39 cellular contexts compared by ENCODE assay signal in the genomic region with DNA sequence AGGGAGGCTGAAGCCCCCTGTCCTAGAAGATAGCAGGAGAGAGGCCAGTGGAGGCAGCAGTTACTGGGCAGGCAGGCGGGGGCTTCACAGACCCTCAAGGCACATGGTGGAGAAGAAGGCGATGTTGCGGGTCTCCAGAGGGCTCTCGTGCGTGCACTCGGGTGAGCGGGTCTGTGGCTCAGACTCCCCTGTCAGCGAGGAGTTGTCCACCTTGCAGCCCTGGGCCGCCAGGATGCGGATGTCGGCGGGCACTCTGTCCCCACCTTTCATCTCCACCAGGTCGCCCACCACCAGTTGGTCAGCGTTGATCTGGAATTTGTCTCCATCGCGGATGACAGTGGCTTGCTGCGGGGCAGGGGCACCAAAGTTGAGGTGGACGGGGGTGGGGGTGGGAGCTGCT. TPM values are rescaled to one million over a fixed set of nuclear protein-coding genes. Genes with fewer than 3 reads are reported as not detected.
"Had no signal": no experiment of that assay in that cellular context is flagged by ENCODE, and none has a peak within 500 bp of the region (broad histone marks: within the 10 kb centered on the region; RNA-seq: fewer than 3 reads in every experiment).

No MANE protein-coding gene starts in this region.

- DNase-seq: activated CD4-positive, alpha-beta memory T cell treated with anti-CD3 and anti-CD28 coated beads for 36 hours; activated CD4-positive, alpha-beta T cell treated with anti-CD3 and anti-CD28 coated beads for 36 hours; activated CD4-positive, alpha-beta T cell treated with anti-CD3 and anti-CD28 coated beads, Interleukin-2, amount 10 ng/mL, durations not matched to agents 24 days and 14 days; activated CD4-positive, CD25-positive, alpha-beta regulatory T cell; activated CD4-positive, CD25-positive, alpha-beta regulatory T cell treated with anti-CD3 and anti-CD28 coated beads, Interleukin-2, amount 50 U/mL, for 72 hours; activated CD8-positive, alpha-beta memory T cell treated with anti-CD3 and anti-CD28 coated beads, Interleukin-2, amount 10 ng/mL, durations not matched to agents 7 days and 5 days; activated CD8-positive, alpha-beta memory T cell treated with anti-CD3 and anti-CD28 coated beads, Interleukin-2, amount 50 U/mL, for 4 hours; activated CD8-positive, alpha-beta T cell treated with anti-CD3 and anti-CD28 coated beads, Interleukin-2, amount 10 ng/mL, durations not matched to agents 7 days and 5 days; activated effector memory CD4-positive, alpha-beta T cell treated with Interleukin-2 at 50 U/mL for 16 hours; activated gamma-delta T cell treated with Interleukin-2 at 50 U/mL for 16 hours; activated naive CD4-positive, alpha-beta T cell treated with anti-CD3 and anti-CD28 coated beads, Interleukin-2, amount 50 U/mL, for 16 hours; activated naive CD4-positive, alpha-beta T cell treated with Interleukin-2 at 50 U/mL for 16 hours; activated naive CD8-positive, alpha-beta T cell treated with anti-CD3 and anti-CD28 coated beads, Interleukin-2, amount 50 U/mL, for 24 hours; activated T-cell treated with anti-CD3 and anti-CD28 coated beads, Interleukin-2, amount 50 U/mL, for 1 hour; adrenal gland; amygdala; caudate nucleus; cortex of kidney; dermis blood vessel endothelial cell; effector CD4-positive, alpha-beta T cell; effector memory CD8-positive, alpha-beta T cell; esophagus squamous epithelium; foreskin melanocyte; T-helper 1 cell; T-helper 17 cell had no signal

- H3K36me3 ChIP-seq: adrenal gland, esophagus squamous epithelium, gastroesophageal sphincter had no signal

- H3K4me3 Mint-ChIP-seq: activated CD4-positive, alpha-beta memory T cell treated with anti-CD3 and anti-CD28 coated beads for 36 hours; activated CD4-positive, alpha-beta T cell treated with anti-CD3 and anti-CD28 coated beads for 36 hours; activated CD4-positive, alpha-beta T cell treated with anti-CD3 and anti-CD28 coated beads, Interleukin-2, amount 10 ng/mL, durations not matched to agents 24 days and 14 days; activated CD8-positive, alpha-beta memory T cell treated with anti-CD3 and anti-CD28 coated beads, Interleukin-2, amount 10 ng/mL, durations not matched to agents 7 days and 5 days; activated CD8-positive, alpha-beta T cell treated with anti-CD3 and anti-CD28 coated beads, Interleukin-2, amount 10 ng/mL, durations not matched to agents 7 days and 5 days; activated naive CD8-positive, alpha-beta T cell; activated T-helper 17 cell treated with anti-CD3 and anti-CD28 coated beads, Interleukin-2, amount 50 U/mL, for 72 hours; effector memory CD8-positive, alpha-beta T cell; T-helper 17 cell; T-helper 2 cell treated with Interferon-gamma antibody and Interleukin-4, amounts not matched to agents 5 μg/mL and 100 μg/mL, for 36 hours had no signal

- H3K36me3 Mint-ChIP-seq: activated CD4-positive, alpha-beta memory T cell treated with anti-CD3 and anti-CD28 coated beads for 36 hours; activated CD8-positive, alpha-beta memory T cell treated with anti-CD3 and anti-CD28 coated beads, Interleukin-2, amount 10 ng/mL, durations not matched to agents 7 days and 5 days; activated naive CD8-positive, alpha-beta T cell had no signal

- H3K27ac Mint-ChIP-seq: activated CD4-positive, alpha-beta memory T cell treated with anti-CD3 and anti-CD28 coated beads for 36 hours; activated CD4-positive, alpha-beta T cell treated with anti-CD3 and anti-CD28 coated beads for 36 hours; activated CD4-positive, alpha-beta T cell treated with anti-CD3 and anti-CD28 coated beads, Interleukin-2, amount 10 ng/mL, durations not matched to agents 24 days and 14 days; activated CD8-positive, alpha-beta memory T cell treated with anti-CD3 and anti-CD28 coated beads, Interleukin-2, amount 10 ng/mL, durations not matched to agents 7 days and 5 days; activated CD8-positive, alpha-beta T cell treated with anti-CD3 and anti-CD28 coated beads, Interleukin-2, amount 10 ng/mL, durations not matched to agents 7 days and 5 days; activated naive CD8-positive, alpha-beta T cell; activated naive CD8-positive, alpha-beta T cell treated with anti-CD3 and anti-CD28 coated beads, Interleukin-2, amount 50 U/mL, for 24 hours; activated T-helper 17 cell treated with anti-CD3 and anti-CD28 coated beads, Interleukin-2, amount 50 U/mL, for 72 hours; effector memory CD8-positive, alpha-beta T cell; T-helper 17 cell; T-helper 2 cell treated with Interferon-gamma antibody and Interleukin-4, amounts not matched to agents 5 μg/mL and 100 μg/mL, for 36 hours had no signal

- H3K27ac ChIP-seq: adrenal gland, epithelial cell of prostate, esophagus squamous epithelium, gastroesophageal sphincter had no signal

- H3K27me3 ChIP-seq: adrenal gland, body of pancreas had no signal

- H3K9me3 Mint-ChIP-seq: activated CD4-positive, alpha-beta memory T cell treated with anti-CD3 and anti-CD28 coated beads for 36 hours; activated CD4-positive, alpha-beta T cell treated with anti-CD3 and anti-CD28 coated beads, Interleukin-2, amount 10 ng/mL, durations not matched to agents 24 days and 14 days; activated naive CD8-positive, alpha-beta T cell treated with anti-CD3 and anti-CD28 coated beads, Interleukin-2, amount 50 U/mL, for 24 hours; activated T-helper 17 cell treated with anti-CD3 and anti-CD28 coated beads, Interleukin-2, amount 50 U/mL, for 72 hours; effector memory CD8-positive, alpha-beta T cell; T-helper 2 cell treated with Interferon-gamma antibody and Interleukin-4, amounts not matched to agents 5 μg/mL and 100 μg/mL, for 36 hours had no signal

- ATAC-seq: activated CD4-positive, alpha-beta T cell treated with anti-CD3 and anti-CD28 coated beads for 36 hours; activated CD8-positive, alpha-beta memory T cell treated with anti-CD3 and anti-CD28 coated beads, Interleukin-2, amount 10 ng/mL, durations not matched to agents 7 days and 5 days; activated CD8-positive, alpha-beta T cell treated with anti-CD3 and anti-CD28 coated beads, Interleukin-2, amount 10 ng/mL, durations not matched to agents 7 days and 5 days; activated naive CD8-positive, alpha-beta T cell treated with anti-CD3 and anti-CD28 coated beads, Interleukin-2, amount 50 U/mL, for 24 hours; activated T-helper 17 cell treated with anti-CD3 and anti-CD28 coated beads, Interleukin-2, amount 50 U/mL, for 72 hours; effector memory CD8-positive, alpha-beta T cell; gastroesophageal sphincter; T-helper 17 cell had no signal

- H3K4me3 ChIP-seq: adrenal gland, body of pancreas, esophagus squamous epithelium, gastroesophageal sphincter had no signal

- H3K9me3 ChIP-seq: adrenal gland, body of pancreas, esophagus squamous epithelium had no signal

RNA-seq across cellular contexts. Expression of gene ATP4A, which starts 3.2 kb away (rescaled TPM):
- total RNA-seq: activated CD4-positive, alpha-beta memory T cell treated with anti-CD3 and anti-CD28 coated beads for 36 hours; activated CD4-positive, alpha-beta T cell treated with anti-CD3 and anti-CD28 coated beads for 36 hours; activated CD4-positive, alpha-beta T cell treated with anti-CD3 and anti-CD28 coated beads, Interleukin-2, amount 10 ng/mL, durations not matched to agents 24 days and 14 days; activated CD8-positive, alpha-beta memory T cell treated with anti-CD3 and anti-CD28 coated beads for 36 hours; activated CD8-positive, alpha-beta memory T cell treated with anti-CD3 and anti-CD28 coated beads, Interleukin-2, amount 10 ng/mL, durations not matched to agents 7 days and 5 days; activated CD8-positive, alpha-beta T cell treated with anti-CD3 and anti-CD28 coated beads, Interleukin-2, amount 10 ng/mL, durations not matched to agents 7 days and 5 days; activated T-helper 17 cell treated with anti-CD3 and anti-CD28 coated beads, Interleukin-2, amount 50 U/mL, for 72 hours; aorta; chondrocyte; dermis blood vessel endothelial cell; endothelial cell of umbilical vein; fibroblast of lung; fibroblast of villous mesenchyme; gastroesophageal sphincter; glomerular endothelial cell; T-helper 17 cell had no signal
- polyA plus RNA-seq: aorta, endothelial cell of umbilical vein, fibroblast of lung had no signal

RNA-seq across cellular contexts. Expression of gene PMIS2, which starts 25.7 kb away (rescaled TPM):
- total RNA-seq: activated CD4-positive, alpha-beta memory T cell treated with anti-CD3 and anti-CD28 coated beads for 36 hours; activated CD4-positive, alpha-beta T cell treated with anti-CD3 and anti-CD28 coated beads for 36 hours; activated CD4-positive, alpha-beta T cell treated with anti-CD3 and anti-CD28 coated beads, Interleukin-2, amount 10 ng/mL, durations not matched to agents 24 days and 14 days; activated CD8-positive, alpha-beta memory T cell treated with anti-CD3 and anti-CD28 coated beads for 36 hours; activated CD8-positive, alpha-beta memory T cell treated with anti-CD3 and anti-CD28 coated beads, Interleukin-2, amount 10 ng/mL, durations not matched to agents 7 days and 5 days; activated CD8-positive, alpha-beta T cell treated with anti-CD3 and anti-CD28 coated beads, Interleukin-2, amount 10 ng/mL, durations not matched to agents 7 days and 5 days; activated T-helper 17 cell treated with anti-CD3 and anti-CD28 coated beads, Interleukin-2, amount 50 U/mL, for 72 hours; aorta; body of pancreas; chondrocyte; dermis blood vessel endothelial cell; endothelial cell of umbilical vein; esophagus squamous epithelium; fibroblast of lung; fibroblast of villous mesenchyme; gastroesophageal sphincter; glomerular endothelial cell; T-helper 17 cell had no signal
- polyA plus RNA-seq: adrenal gland, aorta, endothelial cell of umbilical vein, esophagus, fibroblast of lung had no signal

RNA-seq across cellular contexts. Expression of gene GAPDHS, which starts 27.0 kb away (rescaled TPM):
- total RNA-seq: activated CD4-positive, alpha-beta memory T cell treated with anti-CD3 and anti-CD28 coated beads for 36 hours; activated CD4-positive, alpha-beta T cell treated with anti-CD3 and anti-CD28 coated beads for 36 hours; activated CD4-positive, alpha-beta T cell treated with anti-CD3 and anti-CD28 coated beads, Interleukin-2, amount 10 ng/mL, durations not matched to agents 24 days and 14 days; activated CD8-positive, alpha-beta memory T cell treated with anti-CD3 and anti-CD28 coated beads for 36 hours; activated CD8-positive, alpha-beta memory T cell treated with anti-CD3 and anti-CD28 coated beads, Interleukin-2, amount 10 ng/mL, durations not matched to agents 7 days and 5 days; activated CD8-positive, alpha-beta T cell treated with anti-CD3 and anti-CD28 coated beads, Interleukin-2, amount 10 ng/mL, durations not matched to agents 7 days and 5 days; activated T-helper 17 cell treated with anti-CD3 and anti-CD28 coated beads, Interleukin-2, amount 50 U/mL, for 72 hours; adrenal gland; aorta; body of pancreas; chondrocyte; dermis blood vessel endothelial cell; endothelial cell of umbilical vein; esophagus squamous epithelium; fibroblast of lung; fibroblast of villous mesenchyme; gastroesophageal sphincter; glomerular endothelial cell; T-helper 17 cell had no signal
- polyA plus RNA-seq: adrenal gland, aorta, endothelial cell of umbilical vein, esophagus, fibroblast of lung had no signal

RNA-seq across cellular contexts. Expression of gene SBSN, which starts 32.2 kb away (rescaled TPM):
- total RNA-seq: activated CD4-positive, alpha-beta T cell treated with anti-CD3 and anti-CD28 coated beads for 36 hours; activated CD4-positive, alpha-beta T cell treated with anti-CD3 and anti-CD28 coated beads, Interleukin-2, amount 10 ng/mL, durations not matched to agents 24 days and 14 days; activated CD8-positive, alpha-beta memory T cell treated with anti-CD3 and anti-CD28 coated beads for 36 hours; activated CD8-positive, alpha-beta memory T cell treated with anti-CD3 and anti-CD28 coated beads, Interleukin-2, amount 10 ng/mL, durations not matched to agents 7 days and 5 days; activated CD8-positive, alpha-beta T cell treated with anti-CD3 and anti-CD28 coated beads, Interleukin-2, amount 10 ng/mL, durations not matched to agents 7 days and 5 days; activated T-helper 17 cell treated with anti-CD3 and anti-CD28 coated beads, Interleukin-2, amount 50 U/mL, for 72 hours; adrenal gland; aorta; body of pancreas; dermis blood vessel endothelial cell; endothelial cell of umbilical vein; fibroblast of villous mesenchyme; glomerular endothelial cell; T-helper 17 cell had no signal
- polyA plus RNA-seq: endothelial cell of umbilical vein had no signal
